1 cellular context compared by ENCODE assay signal in the genomic region with DNA sequence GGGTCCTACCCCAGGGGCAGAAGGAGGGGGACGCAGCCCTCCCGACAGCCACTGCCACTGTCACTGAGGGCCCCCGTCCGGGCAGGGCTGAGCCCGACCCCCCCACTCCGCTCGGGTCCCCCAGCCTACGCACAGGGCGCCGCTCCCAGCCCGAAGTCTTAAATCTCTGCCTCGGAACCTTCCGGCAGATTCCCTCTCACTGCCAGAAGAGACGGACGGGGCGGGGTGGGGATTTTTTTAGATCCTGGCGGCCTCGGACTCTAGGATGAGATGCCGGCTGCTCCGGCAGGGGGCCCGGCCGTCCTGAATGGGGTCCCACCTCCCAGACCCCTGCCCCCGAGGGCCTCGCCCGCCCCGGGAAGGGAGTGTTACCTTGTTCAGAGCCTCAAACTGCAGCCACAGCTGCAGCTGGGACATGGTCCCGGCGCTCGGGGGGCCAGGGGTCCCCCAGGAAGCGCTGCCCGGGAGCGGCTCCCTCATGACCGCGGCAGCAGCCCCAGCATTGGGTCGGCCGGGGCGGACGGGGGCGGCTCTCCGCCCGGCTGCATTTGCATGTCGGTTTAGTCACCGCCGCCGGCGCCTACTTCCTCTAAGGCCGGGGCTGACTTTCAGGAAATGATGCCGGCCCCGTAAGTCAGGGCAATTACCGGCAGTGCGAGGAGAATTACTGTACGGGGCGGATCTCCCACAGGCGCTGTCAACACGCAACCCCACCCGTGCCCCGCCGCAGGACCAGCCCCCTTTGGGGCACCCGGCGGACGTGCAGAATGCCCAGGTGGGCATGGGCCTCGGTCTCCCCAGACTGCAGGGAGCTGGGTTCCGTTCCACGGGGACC.
TF ChIP-seq lines count a peak whose summit lies in the region.

No MANE protein-coding gene starts in this region.

TF ChIP-seq in A549, 52 proteins besides CTCF, POLR2A, EP300 and RAD21 (continued from another document):
- TF ChIP-seq, protein P1, sequence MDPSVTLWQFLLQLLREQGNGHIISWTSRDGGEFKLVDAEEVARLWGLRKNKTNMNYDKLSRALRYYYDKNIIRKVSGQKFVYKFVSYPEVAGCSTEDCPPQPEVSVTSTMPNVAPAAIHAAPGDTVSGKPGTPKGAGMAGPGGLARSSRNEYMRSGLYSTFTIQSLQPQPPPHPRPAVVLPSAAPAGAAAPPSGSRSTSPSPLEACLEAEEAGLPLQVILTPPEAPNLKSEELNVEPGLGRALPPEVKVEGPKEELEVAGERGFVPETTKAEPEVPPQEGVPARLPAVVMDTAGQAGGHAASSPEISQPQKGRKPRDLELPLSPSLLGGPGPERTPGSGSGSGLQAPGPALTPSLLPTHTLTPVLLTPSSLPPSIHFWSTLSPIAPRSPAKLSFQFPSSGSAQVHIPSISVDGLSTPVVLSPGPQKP (IDR thresholded peaks at IDR 0.05; ENCODE audit: low read depth, low read length) = no peak
